10 cellular contexts compared by ENCODE assay signal in the genomic region with DNA sequence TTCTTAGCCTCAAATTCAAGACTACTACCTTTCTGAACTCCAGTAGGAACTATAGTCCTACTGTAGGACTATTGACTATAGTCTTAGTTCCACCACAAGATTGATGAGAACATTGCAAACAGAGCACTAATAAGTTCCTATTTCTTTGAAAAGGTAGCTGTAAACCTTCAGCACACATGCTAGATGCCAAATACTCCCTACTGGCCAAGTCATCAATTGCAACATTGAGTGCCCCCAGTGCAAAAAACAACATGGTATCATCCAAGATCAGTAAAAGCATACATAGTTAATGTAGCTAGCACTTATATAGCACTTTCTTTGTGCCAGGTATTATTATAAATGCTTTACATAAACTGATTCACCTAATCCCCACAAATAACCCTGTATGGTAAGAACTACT.
DNase-seq lines count a peak whose midpoint lies in the region; ATAC-seq lines count a peak whose summit lies in the region.
"Had no signal": no experiment of that assay in that cellular context is flagged by ENCODE, and none has a peak within 500 bp of the region (broad histone marks: within the 10 kb centered on the region; RNA-seq: fewer than 3 reads in every experiment).

No MANE protein-coding gene starts in this region.

- ATAC-seq in GM18870 (IDR thresholded peaks at IDR 0.05; ENCODE audit: unreplicated experiment) (peak; percentile 40), HG02870 (IDR thresholded peaks at IDR 0.05; ENCODE audit: unreplicated experiment) (peak; percentile 43)
- no peak for ATAC-seq in activated T-helper 17 cell treated with anti-CD3 and anti-CD28 coated beads, Interleukin-2, amount 50 U/mL, for 72 hours (replicated peaks)

- DNase-seq in DMS53 treated with DMSO at 0.1 percent for 48 hours (lab: John Stamatoyannopoulos, UW; ENCODE audit: unreplicated experiment), result peak; percentile 45
- DNase-seq in NCI-H1092 treated with DMSO at 0.1 percent for 48 hours (lab: John Stamatoyannopoulos, UW), result no peak
- DNase-seq in D341Med (ENCODE audit: low spot score), result no peak
- no peak for DNase-seq in NOMO-1 treated with DMSO at 0.1 percent for 48 hours (lab: John Stamatoyannopoulos, UW; ENCODE audit: unreplicated experiment)
- DNase-seq in DMS153 treated with DMSO at 0.1 percent for 48 hours (lab: John Stamatoyannopoulos, UW; ENCODE audit: unreplicated experiment), result no peak
- DNase-seq: NCI-H510A had no signal

- H3K27ac Mint-ChIP-seq in activated T-helper 17 cell treated with anti-CD3 and anti-CD28 coated beads, Interleukin-2, amount 50 U/mL, for 72 hours, result peak overlapping the region; percentile 78
- H3K27ac Mint-ChIP-seq: progenitor cell of endocrine pancreas had no signal

- H3K4me1 Mint-ChIP-seq in activated T-helper 17 cell treated with anti-CD3 and anti-CD28 coated beads, Interleukin-2, amount 50 U/mL, for 72 hours, result peaks cover 49% of the 10 kb centered on the region

- H3K27me3 Mint-ChIP-seq in activated T-helper 17 cell treated with anti-CD3 and anti-CD28 coated beads, Interleukin-2, amount 50 U/mL, for 72 hours, result no peaks in the 10 kb centered on the region
- H3K27me3 Mint-ChIP-seq: progenitor cell of endocrine pancreas had no signal

- H3K9me3 Mint-ChIP-seq in activated T-helper 17 cell treated with anti-CD3 and anti-CD28 coated beads, Interleukin-2, amount 50 U/mL, for 72 hours, result no peaks in the 10 kb centered on the region

- peaks cover 31% of the 10 kb centered on the region for H3K36me3 Mint-ChIP-seq in activated T-helper 17 cell treated with anti-CD3 and anti-CD28 coated beads, Interleukin-2, amount 50 U/mL, for 72 hours (ENCODE audit: low read depth)

- H3K4me3 Mint-ChIP-seq in activated T-helper 17 cell treated with anti-CD3 and anti-CD28 coated beads, Interleukin-2, amount 50 U/mL, for 72 hours, result peak overlapping the region; percentile 82
